ENCODE assay signal across 8 cellular contexts in genomic region chr1:192474080-192474683, GRCh38.
DNase-seq lines count a peak whose midpoint lies in the region; ATAC-seq, FAIRE-seq and TF ChIP-seq lines count a peak whose summit lies in the region.

No MANE protein-coding gene starts in this region.

- H3K9me3 ChIP-seq in fibroblast of lung (ENCODE audit: control insufficient read depth, insufficient read depth, low read depth, low read length): no peaks in the 10 kb centered on the region

- H3K4me2 ChIP-seq in fibroblast of lung (ENCODE audit: extremely low read depth, insufficient read depth, low read length): no peak overlapping the region

- H3K79me2 ChIP-seq in fibroblast of lung (ENCODE audit: control insufficient read depth, insufficient read depth, low read length): no peaks in the 10 kb centered on the region

- peak; percentile 46 to 64 for TF ChIP-seq CTCF in fibroblast of lung (conservative IDR thresholded peaks at IDR 0.05 in 1 of 2, IDR thresholded peaks at IDR 0.05 in 1 of 2; ENCODE audit: low read depth in 1 of 2, low read length in 2 of 2)

- H3K27ac ChIP-seq in fibroblast of lung (ENCODE audit: insufficient read depth, low read length): no peak overlapping the region

- no peaks in the 10 kb centered on the region for H3K36me3 ChIP-seq in fibroblast of lung (ENCODE audit: control insufficient read depth, insufficient read depth, low read length)

- H4K20me1 ChIP-seq in fibroblast of lung (ENCODE audit: control insufficient read depth, extremely low read depth, insufficient read depth, low read length): no peaks in the 10 kb centered on the region

- no peaks in the 10 kb centered on the region for H3K27me3 ChIP-seq in fibroblast of lung (ENCODE audit: control insufficient read depth, insufficient read depth, low read length)

- peak; percentile 21 for DNase-seq in DMS114 treated with DMSO at 0.1 percent for 48 hours (lab: John Stamatoyannopoulos, UW; ENCODE audit: unreplicated experiment)
- DNase-seq in KG1 (lab: John Stamatoyannopoulos, UW): peak; percentile 31
- DNase-seq in RPMI8226: peak; percentile 58
- peak in 1 of 2 donors; percentile 54 for DNase-seq in fibroblast of lung (ENCODE audit: low read depth in 2 of 2)
- peak; percentile 20 for DNase-seq in renal cortical epithelial cell (ENCODE audit: low read depth)
- no peak for DNase-seq in HTR-8/SVneo (ENCODE audit: insufficient read length, low spot score)

- H3K9ac ChIP-seq in fibroblast of lung (ENCODE audit: insufficient read depth, low read length): no peak overlapping the region

- ATAC-seq in GM19023 (IDR thresholded peaks at IDR 0.05; ENCODE audit: unreplicated experiment): no peak
- no peak for ATAC-seq in GM19467 (IDR thresholded peaks at IDR 0.05; ENCODE audit: unreplicated experiment)

- no peak overlapping the region for H2AFZ ChIP-seq in fibroblast of lung (ENCODE audit: low read length)

- H3K4me3 ChIP-seq in fibroblast of lung (replicated peaks in 1 of 4; ENCODE audit: control extremely low read depth in 1 of 4, insufficient read depth in 1 of 4, low read depth in 3 of 4, low read length in 4 of 4): no peak overlapping the region

- H3K4me1 ChIP-seq in fibroblast of lung (ENCODE audit: control insufficient read depth, extremely low read depth, insufficient read depth, low read length): no peaks in the 10 kb centered on the region

- FAIRE-seq in HTR-8/SVneo (lab: Jason Lieb, UNC): no peak
